In genomic region chr9:137303031-137303892, GRCh38 we compare ENCODE assay signal across 9 cellular contexts. TPM values are rescaled to one million over a fixed set of nuclear protein-coding genes. Genes with fewer than 3 reads are reported as not detected.
DNase-seq lines count a peak whose midpoint lies in the region; ATAC-seq, FAIRE-seq and TF ChIP-seq lines count a peak whose summit lies in the region.
"Had no signal": no experiment of that assay in that cellular context is flagged by ENCODE, and none has a peak within 500 bp of the region (broad histone marks: within the 10 kb centered on the region; RNA-seq: fewer than 3 reads in every experiment).

No MANE protein-coding gene starts in this region.

- H3K79me2 ChIP-seq in PC-9 (ENCODE audit: low read depth): peaks cover 22% of the 10 kb centered on the region

- H3K27ac ChIP-seq in PC-9: peak overlapping the region; percentile 59

- intact Hi-C loops in PC-9 (cut with micrococcal nuclease; ENCODE audit: unreplicated experiment) (loop anchor here (5.0 kb wide), 1 partner anchor 224 kb away; no protein-coding TSS in a partner anchor), left cardiac atrium (cut with DNase I) (loop anchor here in 1 of 2 donors (10.0 kb wide), 2 partner anchors 102 to 222 kb away; no protein-coding TSS in a partner anchor)

- peaks cover 27% of the 10 kb centered on the region; the same call in 1 of the 2 replicates for H3F3A ChIP-seq in PC-9 (ENCODE audit: insufficient read depth, low read depth)

- peak overlapping the region; percentile 89 for H3K4me2 ChIP-seq in PC-9

- TF ChIP-seq POLR2A in GM12892 (IDR thresholded peaks at IDR 0.05; ENCODE audit: low read depth, low read length): no peak

- POLR2A ChIA-PET in PC-9 (lab: Charles Lee; ENCODE audit: unreplicated experiment): no interaction called here

- no peak for ATAC-seq in left cardiac atrium
- ATAC-seq in HG02798 (IDR thresholded peaks at IDR 0.05; ENCODE audit: poor library complexity, unreplicated experiment): no peak

- no peak for TF ChIP-seq CTCF in PC-9 (conservative IDR thresholded peaks at IDR 0.05)

- H2AFZ ChIP-seq in PC-9: peak overlapping the region; percentile 75; the same call in 1 of the 2 replicates

- H4K20me1 ChIP-seq in PC-9 (ENCODE audit: insufficient read depth): peaks cover 14% of the 10 kb centered on the region

- H3K4me1 ChIP-seq in PC-9 (replicated peaks; ENCODE audit: insufficient read depth): peaks cover 20% of the 10 kb centered on the region

- DNase-seq in GM12892 (ENCODE audit: insufficient read length) (no peak), PC-9 (no peak), left cardiac atrium (peak; percentile 33), retina (peak; percentile 43), H4 (ENCODE audit: low spot score) (no peak), DMS114 treated with DMSO at 0.1 percent for 48 hours (lab: John Stamatoyannopoulos, UW; ENCODE audit: unreplicated experiment) (no peak)
- no peak for DNase-seq in stimulated activated CD4-positive, alpha-beta T cell treated with anti-CD3 and anti-CD28 coated beads, Interleukin-15, amount 100 ng/mL, for 24 hours

- BruUV-seq in PC-9 (replicated peaks; lab: Mats Ljungman, UMichigan): TSS peak; percentile 64

- no peaks in the 10 kb centered on the region for H3K36me3 ChIP-seq in PC-9 (ENCODE audit: low read depth)

- H3K9me3 ChIP-seq in PC-9 (ENCODE audit: insufficient read depth, low read depth): no peaks in the 10 kb centered on the region

- peak overlapping the region; percentile 69 for H3K4me3 ChIP-seq in PC-9

- CTCF ChIA-PET in PC-9 (lab: Charles Lee): interaction anchor here (0.6 to 2.2 kb wide), 4 partner anchors 9 to 89 kb away, joined by 3 to 10 read pairs (median 6); no protein-coding TSS in a partner anchor

- FAIRE-seq in GM12892 (lab: Jason Lieb, UNC): peak; percentile 48

- no peaks in the 10 kb centered on the region for H3K9me2 ChIP-seq in PC-9 (ENCODE audit: insufficient read depth)

- H3K27me3 ChIP-seq in PC-9 (ENCODE audit: insufficient read depth, low read depth): no peaks in the 10 kb centered on the region

RNA-seq across cellular contexts. Expression of gene NRARP, which starts 1.2 kb away (rescaled TPM):
- polyA plus RNA-seq in GM12892 (2012; ENCODE audit: missing spikeins): 0.95 TPM
- total RNA-seq in PC-9 (2021) (20.6 and 25.8 TPM in 2 replicates), left cardiac atrium (10 to 100 TPM in 1 of 2 donors, 1 to 10 TPM in 1; 4.9 to 11.5 TPM)
- total RNA-seq in H4 (2014; rRNA removed; shearing (Covaris generic)): 0.37 TPM in 1 of 2 replicates, not detected in the other

RNA-seq across cellular contexts. Expression of gene TOR4A, which starts 25.7 kb away (rescaled TPM):
- 2.1 TPM for polyA plus RNA-seq in GM12892 (2012; ENCODE audit: missing spikeins)
- 48.9 and 59.9 TPM in 2 replicates for total RNA-seq in PC-9 (2021)
- total RNA-seq in left cardiac atrium: 1 to 10 TPM; 6.2 to 9.4 TPM
- total RNA-seq in H4 (2014; rRNA removed; shearing (Covaris generic)): 0.37 and 1.3 TPM in 2 replicates

RNA-seq across cellular contexts. Expression of gene NELFB, which starts 48.1 kb away (rescaled TPM):
- polyA plus RNA-seq in GM12892 (2012; ENCODE audit: missing spikeins): 21.8 TPM
- total RNA-seq in PC-9 (2021) (94.2 and 103 TPM in 2 replicates), left cardiac atrium (10 to 100 TPM; 35.1 to 38.1 TPM)
- 29.5 and 33.0 TPM in 2 replicates for total RNA-seq in H4 (2014; rRNA removed; shearing (Covaris generic))

RNA-seq across cellular contexts. Expression of gene STPG3, which starts 52.2 kb away (rescaled TPM):
- 0.57 TPM for polyA plus RNA-seq in GM12892 (2012; ENCODE audit: missing spikeins)
- 0.45 and 0.46 TPM in 2 replicates for total RNA-seq in PC-9 (2021)
- under 1 TPM in 1 of 2 donors, not detected in 1; 0.59 TPM for total RNA-seq in left cardiac atrium
- total RNA-seq in H4 (2014; rRNA removed; shearing (Covaris generic)): not detected in 2 replicates
- total RNA-seq: SK-MEL-5 had no signal

Comparison
In these comparisons a context has a peak if more than half of its experiments do, and no peak if none do; other contexts are left out.
1. DNase-seq: peak in left cardiac atrium (single experiment) and retina (single experiment); none in GM12892 (single experiment), PC-9 (0 of 2), H4 (single experiment), DMS114 treated with DMSO at 0.1 percent for 48 hours (single experiment) and stimulated activated CD4-positive, alpha-beta T cell treated with anti-CD3 and anti-CD28 coated beads, Interleukin-15, amount 100 ng/mL, for 24 hours (single experiment).